ENCODE assay signal across 29 cellular contexts in genomic region chr16:9898555-9898954, GRCh38.
"Had no signal": no experiment of that assay in that cellular context is flagged by ENCODE, and none has a peak within 500 bp of the region (broad histone marks: within the 10 kb centered on the region; RNA-seq: fewer than 3 reads in every experiment).

No MANE protein-coding gene starts in this region.

- H3K36me3 ChIP-seq: brain microvascular endothelial cell, esophagus muscularis mucosa, gastrocnemius medialis, heart left ventricle, WERI-Rb-1 had no signal

- DNase-seq: activated B cell treated with CpG ODN at 0.5 μM for 24 hours; activated CD4-positive, alpha-beta memory T cell treated with anti-CD3 and anti-CD28 coated beads for 36 hours; activated CD4-positive, alpha-beta T cell treated with anti-CD3 and anti-CD28 coated beads for 36 hours; activated CD4-positive, alpha-beta T cell treated with anti-CD3 and anti-CD28 coated beads, Interleukin-2, amount 10 ng/mL, durations not matched to agents 24 days and 14 days; activated CD4-positive, CD25-positive, alpha-beta regulatory T cell treated with anti-CD3 and anti-CD28 coated beads, Interleukin-2, amount 50 U/mL, for 72 hours; activated CD8-positive, alpha-beta memory T cell treated with anti-CD3 and anti-CD28 coated beads, Interleukin-2, amount 10 ng/mL, durations not matched to agents 7 days and 5 days; activated CD8-positive, alpha-beta memory T cell treated with anti-CD3 and anti-CD28 coated beads, Interleukin-2, amount 50 U/mL, for 4 hours; activated CD8-positive, alpha-beta T cell treated with anti-CD3 and anti-CD28 coated beads, Interleukin-2, amount 10 ng/mL, durations not matched to agents 7 days and 5 days; activated effector memory CD4-positive, alpha-beta T cell treated with anti-CD3 and anti-CD28 coated beads, Interleukin-2, amount 50 U/mL, for 16 hours; activated naive CD4-positive, alpha-beta T cell treated with anti-CD3 and anti-CD28 coated beads for 36 hours; activated naive CD8-positive, alpha-beta T cell treated with anti-CD3 and anti-CD28 coated beads for 36 hours; activated naive CD8-positive, alpha-beta T cell treated with anti-CD3 and anti-CD28 coated beads, Interleukin-2, amount 50 U/mL, for 24 hours; activated T-cell treated with anti-CD3 and anti-CD28 coated beads, Interleukin-2, amount 50 U/mL, for 1 hour; activated T-cell treated with anti-CD3 and anti-CD28 coated beads, Interleukin-2, amount 50 U/mL, for 48 hours; brain microvascular endothelial cell; cortex of kidney; dermis blood vessel endothelial cell; effector CD4-positive, alpha-beta T cell; effector memory CD8-positive, alpha-beta T cell; erythroblast; foreskin keratinocyte; gastrocnemius medialis; glutamatergic neuron; heart left ventricle; T-helper 1 cell; T-helper 17 cell; T1000; WERI-Rb-1 had no signal

- H3K4me3 ChIP-seq: esophagus muscularis mucosa, gastrocnemius medialis, heart left ventricle had no signal

- H3K27ac ChIP-seq: brain microvascular endothelial cell, esophagus muscularis mucosa, foreskin keratinocyte, gastrocnemius medialis, heart left ventricle, WERI-Rb-1 had no signal

- ATAC-seq: activated CD4-positive, alpha-beta T cell treated with anti-CD3 and anti-CD28 coated beads for 36 hours; activated CD8-positive, alpha-beta memory T cell treated with anti-CD3 and anti-CD28 coated beads, Interleukin-2, amount 10 ng/mL, durations not matched to agents 7 days and 5 days; activated CD8-positive, alpha-beta T cell treated with anti-CD3 and anti-CD28 coated beads, Interleukin-2, amount 10 ng/mL, durations not matched to agents 7 days and 5 days; activated naive CD8-positive, alpha-beta T cell treated with anti-CD3 and anti-CD28 coated beads, Interleukin-2, amount 50 U/mL, for 24 hours; effector memory CD8-positive, alpha-beta T cell; foreskin keratinocyte; gastrocnemius medialis; heart left ventricle; T-helper 17 cell had no signal

- H3K9me3 ChIP-seq: esophagus muscularis mucosa, gastrocnemius medialis, heart left ventricle had no signal

- H3K27me3 ChIP-seq: brain microvascular endothelial cell, esophagus muscularis mucosa, foreskin keratinocyte, heart left ventricle had no signal

- H3K4me1 ChIP-seq: esophagus muscularis mucosa, foreskin keratinocyte, gastrocnemius medialis, heart left ventricle had no signal
